Comparison of ENCODE assay signal across 26 cellular contexts in the genomic region with DNA sequence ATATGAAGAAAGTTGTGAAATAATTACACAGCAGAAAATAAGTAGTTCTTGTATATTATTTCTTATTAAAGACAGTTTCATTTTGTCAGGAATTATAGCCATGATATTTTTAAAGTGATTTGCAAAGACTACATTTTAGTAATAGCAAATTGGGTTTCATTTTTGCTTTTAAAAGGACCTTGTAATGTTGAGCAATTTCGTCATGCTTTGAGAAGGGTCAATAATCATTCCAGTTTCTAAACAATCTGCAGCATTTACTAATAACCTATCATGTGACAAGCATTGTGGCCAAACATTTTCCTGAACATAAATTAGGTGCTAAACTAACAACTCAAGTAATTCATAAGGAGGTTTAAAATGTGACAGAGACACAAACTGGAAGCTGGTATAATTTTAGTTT.
DNase-seq lines count a peak whose midpoint lies in the region; ATAC-seq, FAIRE-seq and TF ChIP-seq lines count a peak whose summit lies in the region.
"Had no signal": no experiment of that assay in that cellular context is flagged by ENCODE, and none has a peak within 500 bp of the region (broad histone marks: within the 10 kb centered on the region; RNA-seq: fewer than 3 reads in every experiment).

No MANE protein-coding gene starts in this region.

- peak; percentile 7 to 21 for TF ChIP-seq RAD21 in liver (IDR thresholded peaks at IDR 0.05)
- TF ChIP-seq RAD21 in HepG2 (CRISPR knock-in tag; IDR thresholded peaks at IDR 0.05) = no peak
- no peak for TF ChIP-seq RAD21 in GM12878 (IDR thresholded peaks at IDR 0.05; ENCODE audit: insufficient read depth, low read depth, low read length)

- H3K4me3 ChIP-seq in liver (ENCODE audit: low read depth in 1 of 3, low read length in 3 of 3) = no peak overlapping the region
- H3K4me3 ChIP-seq in HepG2 (replicated peaks in 1 of 3; ENCODE audit: insufficient read depth in 1 of 3, low read depth in 2 of 3, low read length in 3 of 3) = no peak overlapping the region
- H3K4me3 ChIP-seq in GM12878 = no peak overlapping the region
- no peak overlapping the region for H3K4me3 ChIP-seq in ascending aorta
- H3K4me3 ChIP-seq: lower lobe of right lung had no signal

- WGBS in liver = 8% methylated on average over 1 of the region's 1 CpG
- WGBS in HepG2 (ENCODE audit: low lambda C conversion rate) = 0% methylated on average over 1 of the region's 1 CpG
- WGBS in GM12878 (ENCODE audit: insufficient coverage, insufficient replicate concordance, low lambda C conversion rate, missing lambda C conversion rate) = 0% methylated on average over 1 of the region's 1 CpG

- H3K4me1 ChIP-seq in liver (ENCODE audit: control insufficient read depth in 4 of 4, insufficient read depth in 4 of 4, low read length in 3 of 4) (peaks cover 0 to 14% (median 4%) of the 10 kb centered on the region in 4 donors), HepG2 (ENCODE audit: insufficient read depth, low read length) (no peaks in the 10 kb centered on the region), GM12878 (ENCODE audit: control insufficient read depth, insufficient read depth, low read length) (peaks cover 2% of the 10 kb centered on the region; the same call in 1 of the 2 replicates), ascending aorta (no peaks in the 10 kb centered on the region)
- H3K4me1 ChIP-seq: lower lobe of right lung had no signal

- peak overlapping the region; percentile 0 for H3K4me3 Mint-ChIP-seq in stimulated activated effector memory CD8-positive, alpha-beta T cell treated with anti-CD3 and anti-CD28 coated beads, Interleukin-12 subunit alpha, Interleukin-12 subunit beta, amount 100 ng/mL, for 72 hours
- H3K4me3 Mint-ChIP-seq: activated CD4-positive, alpha-beta memory T cell treated with anti-CD3 and anti-CD28 coated beads for 36 hours; activated naive CD4-positive, alpha-beta T cell treated with anti-CD3 and anti-CD28 coated beads, Interleukin-2, amount 10 ng/mL, durations not matched to agents 7 days and 5 days; activated T-cell treated with anti-CD3 and anti-CD28 coated beads, Interleukin-2, amount 50 U/mL, for 24 hours; endodermal cell; H9 had no signal

- H3K27ac Mint-ChIP-seq in stimulated activated effector memory CD8-positive, alpha-beta T cell treated with anti-CD3 and anti-CD28 coated beads, Interleukin-12 subunit alpha, Interleukin-12 subunit beta, amount 100 ng/mL, for 72 hours = no peak overlapping the region
- H3K27ac Mint-ChIP-seq: activated CD4-positive, alpha-beta memory T cell treated with anti-CD3 and anti-CD28 coated beads for 36 hours; activated naive CD4-positive, alpha-beta T cell treated with anti-CD3 and anti-CD28 coated beads, Interleukin-2, amount 10 ng/mL, durations not matched to agents 7 days and 5 days; activated T-cell treated with anti-CD3 and anti-CD28 coated beads, Interleukin-2, amount 50 U/mL, for 24 hours; endodermal cell; H9 had no signal

- H3K27ac ChIP-seq in liver (ENCODE audit: low read depth in 1 of 2, low read length in 2 of 2) = no peak overlapping the region
- H3K27ac ChIP-seq in HepG2 (ENCODE audit: extremely low read length, insufficient read depth, low read length) = no peak overlapping the region
- H3K27ac ChIP-seq in GM12878 (ENCODE audit: control insufficient read depth, insufficient read depth) = no peak overlapping the region
- no peak overlapping the region for H3K27ac ChIP-seq in ascending aorta
- H3K27ac ChIP-seq: lower lobe of right lung, WERI-Rb-1 had no signal

- TF ChIP-seq CTCF in liver (IDR thresholded peaks at IDR 0.05; ENCODE audit: low read depth, low read length, missing input control) (no peak), HepG2 (CRISPR knock-in tag; IDR thresholded peaks at IDR 0.05) (no peak), GM12878 (IDR thresholded peaks at IDR 0.05 in 2 of 3, conservative IDR thresholded peaks at IDR 0.05 in 1 of 3; ENCODE audit: control insufficient read depth in 2 of 3, extremely low read depth in 1 of 3, insufficient read depth in 1 of 3, low read depth in 3 of 3, low read length in 3 of 3) (no peak), ascending aorta (IDR thresholded peaks at IDR 0.05) (no peak)

- H3K4me1 Mint-ChIP-seq in stimulated activated effector memory CD8-positive, alpha-beta T cell treated with anti-CD3 and anti-CD28 coated beads, Interleukin-12 subunit alpha, Interleukin-12 subunit beta, amount 100 ng/mL, for 72 hours = peaks cover 25% of the 10 kb centered on the region
- H3K4me1 Mint-ChIP-seq: endodermal cell, H9 had no signal

- H2AFZ ChIP-seq in HepG2 (ENCODE audit: low read length) = no peak overlapping the region
- H2AFZ ChIP-seq in GM12878 (ENCODE audit: control insufficient read depth, low read depth, low read length) = peak overlapping the region; percentile 49

- POLR2A ChIA-PET in HepG2 (lab: Yijun Ruan, JAX) (no interaction called here), GM12878 (lab: Charles Lee) (no interaction called here)

- H3K36me3 ChIP-seq in liver (ENCODE audit: control insufficient read depth in 4 of 4, insufficient read depth in 3 of 4, low read depth in 1 of 4, low read length in 3 of 4) = no peaks in the 10 kb centered on the region
- no peaks in the 10 kb centered on the region for H3K36me3 ChIP-seq in HepG2 (replicated peaks in 1 of 2; ENCODE audit: control insufficient read depth in 1 of 2, insufficient read depth in 2 of 2, low read length in 2 of 2)
- no peaks in the 10 kb centered on the region for H3K36me3 ChIP-seq in GM12878 (ENCODE audit: control insufficient read depth in 2 of 2, insufficient read depth in 2 of 2, low read length in 1 of 2)
- no peaks in the 10 kb centered on the region for H3K36me3 ChIP-seq in ascending aorta
- H3K36me3 ChIP-seq: lower lobe of right lung, WERI-Rb-1 had no signal

- no peak for DNase-seq in HepG2 (ENCODE audit: low spot score)
- no peak for DNase-seq in GM12878 (ENCODE audit: low read depth, low spot score)
- no peak for DNase-seq in stimulated activated effector memory CD8-positive, alpha-beta T cell treated with anti-CD3 and anti-CD28 coated beads, Interleukin-12 subunit alpha, Interleukin-12 subunit beta, amount 100 ng/mL, for 72 hours (ENCODE audit: low spot score in 2 of 2)
- no peak for DNase-seq in ascending aorta (ENCODE audit: low spot score in 2 of 2)
- DNase-seq in OCI-M2 (lab: John Stamatoyannopoulos, UW; ENCODE audit: unreplicated experiment) = no peak
- DNase-seq: activated CD4-positive, alpha-beta memory T cell treated with anti-CD3 and anti-CD28 coated beads for 36 hours; activated naive CD4-positive, alpha-beta T cell treated with anti-CD3 and anti-CD28 coated beads, Interleukin-2, amount 10 ng/mL, durations not matched to agents 7 days and 5 days; activated T-cell treated with anti-CD3 and anti-CD28 coated beads, Interleukin-2, amount 50 U/mL, for 24 hours; DMS53; endodermal cell; H9; lower lobe of right lung; NCI-H1092 treated with DMSO at 0.1 percent for 48 hours; NCI-H2081; NCI-H446; nucleus accumbens; retina; SIG-M5; stimulated activated CD8-positive, alpha-beta memory T cell treated with anti-CD3 and anti-CD28 coated beads, Interleukin-4, amount 100 ng/mL, for 48 hours; substantia nigra; T-helper 2 cell; WERI-Rb-1 had no signal

- no peaks in the 10 kb centered on the region for H4K20me1 ChIP-seq in HepG2 (ENCODE audit: insufficient read depth, low read length)
- H4K20me1 ChIP-seq in GM12878 (ENCODE audit: control insufficient read depth, insufficient read depth) = no peaks in the 10 kb centered on the region

- no peak for TF ChIP-seq POLR2A in HepG2 (IDR thresholded peaks at IDR 0.05; ENCODE audit: insufficient read depth in 1 of 2, low read depth in 2 of 2, low read length in 2 of 2)
- TF ChIP-seq POLR2A in GM12878 (IDR thresholded peaks at IDR 0.05; ENCODE audit: low read depth, low read length) = no peak

- in situ Hi-C loops in HepG2 (cut with HindIII; ENCODE audit: extremely low pct_ligation_motif_present, low pct_unique_long_range_greater_than_20kb) = no loop called here
- in situ Hi-C loops in GM12878 (cut with MboI) = no loop called here

- TF ChIP-seq EP300 in HepG2 (IDR thresholded peaks at IDR 0.05; ENCODE audit: low read depth in 2 of 2, low read length in 2 of 2) = no peak
- no peak for TF ChIP-seq EP300 in HepG2 (CRISPR knock-in tag; IDR thresholded peaks at IDR 0.05; ENCODE audit: borderline replicate concordance)
- TF ChIP-seq EP300 in GM12878 (IDR thresholded peaks at IDR 0.05; ENCODE audit: borderline replicate concordance in 1 of 2, control insufficient read depth in 1 of 2, low read depth in 2 of 2, low read length in 2 of 2) = no peak

- H3K9me3 ChIP-seq in liver (ENCODE audit: control insufficient read depth in 4 of 4, low read length in 3 of 4) (no peaks in the 10 kb centered on the region), HepG2 (ENCODE audit: low read length) (no peaks in the 10 kb centered on the region), GM12878 (replicated peaks; ENCODE audit: control insufficient read depth, insufficient read depth, low read length) (no peaks in the 10 kb centered on the region; the same call in 2 of the 3 replicates), ascending aorta (no peaks in the 10 kb centered on the region)
- H3K9me3 ChIP-seq: lower lobe of right lung had no signal

- peak overlapping the region in 1 of 2 donors; percentile 43 for H3K9ac ChIP-seq in liver (ENCODE audit: low read depth in 1 of 2, low read length in 2 of 2)
- no peak overlapping the region for H3K9ac ChIP-seq in HepG2 (ENCODE audit: insufficient read depth, low read depth, low read length)
- no peak overlapping the region for H3K9ac ChIP-seq in GM12878 (ENCODE audit: control insufficient read depth, insufficient read depth, low read length)

- CTCF ChIA-PET in HepG2 (lab: Yijun Ruan, JAX; ENCODE audit: low intra/inter-chr PET ratio, low total read pairs) = no interaction called here
- CTCF ChIA-PET in GM12878 (lab: Yijun Ruan, JAX) = no interaction called here

- BruUV-seq in HepG2 (replicated peaks; lab: Mats Ljungman, UMichigan) (no TSS peak), GM12878 (replicated peaks; lab: Mats Ljungman, UMichigan) (no TSS peak)

- H3K36me3 Mint-ChIP-seq in stimulated activated effector memory CD8-positive, alpha-beta T cell treated with anti-CD3 and anti-CD28 coated beads, Interleukin-12 subunit alpha, Interleukin-12 subunit beta, amount 100 ng/mL, for 72 hours = peaks cover 6% of the 10 kb centered on the region
- H3K36me3 Mint-ChIP-seq: activated CD4-positive, alpha-beta memory T cell treated with anti-CD3 and anti-CD28 coated beads for 36 hours had no signal

- H3K27me3 ChIP-seq in liver (ENCODE audit: control insufficient read depth in 4 of 4, insufficient read depth in 4 of 4, low read length in 3 of 4) (no peaks in the 10 kb centered on the region), HepG2 (ENCODE audit: control insufficient read depth in 1 of 2, insufficient read depth in 2 of 2, low read length in 2 of 2) (no peaks in the 10 kb centered on the region), GM12878 (replicated peaks in 1 of 2; ENCODE audit: control insufficient read depth in 2 of 2, insufficient read depth in 2 of 2, low read length in 1 of 2) (no peaks in the 10 kb centered on the region), ascending aorta (no peaks in the 10 kb centered on the region)

- SMC1A ChIA-PET in GM12878 (lab: Charles Lee; ENCODE audit: uncharacterized antibody, unreplicated experiment) = no interaction called here

- H3K4me2 ChIP-seq in HepG2 (ENCODE audit: low read depth, low read length) (no peak overlapping the region), GM12878 (ENCODE audit: control insufficient read depth, insufficient read depth) (peak overlapping the region; percentile 21; the same call in 1 of the 2 replicates)

- peaks cover 12% of the 10 kb centered on the region for H3K9me3 Mint-ChIP-seq in stimulated activated effector memory CD8-positive, alpha-beta T cell treated with anti-CD3 and anti-CD28 coated beads, Interleukin-12 subunit alpha, Interleukin-12 subunit beta, amount 100 ng/mL, for 72 hours

- no peak for FAIRE-seq in HepG2 (lab: Jason Lieb, UNC)
- FAIRE-seq in GM12878 (lab: Jason Lieb, UNC) = peak; percentile 52
- FAIRE-seq: islet of Langerhans had no signal

- no peaks in the 10 kb centered on the region for H3K79me2 ChIP-seq in HepG2 (ENCODE audit: insufficient read depth, low read length)
- no peaks in the 10 kb centered on the region for H3K79me2 ChIP-seq in GM12878 (ENCODE audit: control insufficient read depth, insufficient read depth, low read length)

- ATAC-seq in HepG2 = no peak
- peak; percentile 50 for ATAC-seq in HG02798 (IDR thresholded peaks at IDR 0.05; ENCODE audit: poor library complexity, unreplicated experiment)
- ATAC-seq in GM12878 = peak; percentile 78
- no peak for ATAC-seq in stimulated activated effector memory CD8-positive, alpha-beta T cell treated with anti-CD3 and anti-CD28 coated beads, Interleukin-12 subunit alpha, Interleukin-12 subunit beta, amount 100 ng/mL, for 72 hours
- no peak for ATAC-seq in esophagus mucosa
- ATAC-seq: lower lobe of right lung had no signal

- intact Hi-C loops in HepG2 (cut with micrococcal nuclease; ENCODE audit: unreplicated experiment) (no loop called here), GM12878 (cut with micrococcal nuclease; ENCODE audit: unreplicated experiment) (loop anchor here (5.0 kb wide), 1 partner anchor 216 kb away; the partner anchor contains the start of gene CBLB), ascending aorta (cut with DNase I) (no loop called here)

- RAD21 ChIA-PET in GM12878 (lab: Charles Lee; ENCODE audit: unreplicated experiment) = no interaction called here

Comparison
In these comparisons a context has a peak if more than half of its experiments do, and no peak if none do; other contexts are left out.
1. ATAC-seq: peak in HG02798 (single experiment) and GM12878 (single experiment); none in HepG2 (single experiment), stimulated activated effector memory CD8-positive, alpha-beta T cell treated with anti-CD3 and anti-CD28 coated beads, Interleukin-12 subunit alpha, Interleukin-12 subunit beta, amount 100 ng/mL, for 72 hours (single experiment) and esophagus mucosa (single experiment).